ENCODE assay signal across 13 cellular contexts in genomic region chr10:75508814-75509306, GRCh38.
DNase-seq lines count a peak whose midpoint lies in the region; ATAC-seq and TF ChIP-seq lines count a peak whose summit lies in the region.
"Had no signal": no experiment of that assay in that cellular context is flagged by ENCODE, and none has a peak within 500 bp of the region (broad histone marks: within the 10 kb centered on the region; RNA-seq: fewer than 3 reads in every experiment).

No MANE protein-coding gene starts in this region.

- H3K9me3 Mint-ChIP-seq in chondrocyte (ENCODE audit: low read depth) (no peaks in the 10 kb centered on the region), osteocyte (ENCODE audit: unreplicated experiment) (no peaks in the 10 kb centered on the region)
- H3K9me3 Mint-ChIP-seq: activated B cell treated with CpG ODN at 0.5 μM for 24 hours; activated T-cell treated with anti-CD3 and anti-CD28 coated beads, Interleukin-2, amount 50 U/mL, for 4 hours; CD4-positive, alpha-beta T cell had no signal

- H3K4me1 ChIP-seq in trophoblast cell (ENCODE audit: control insufficient read depth in 1 of 2, insufficient read depth in 2 of 2, low read length in 2 of 2), result peaks cover 2 to 4% of the 10 kb centered on the region in 2 experiments
- H3K4me1 ChIP-seq in tibial nerve, result peaks cover 0 to 39% (median 5%) of the 10 kb centered on the region in 4 donors

- no CpG with 5 or more reads among the region's 7 CpGs for WGBS in trophoblast cell (ENCODE audit: extremely low coverage, insufficient coverage, insufficient read length)
- WGBS in tibial nerve, 2 donors, result 60 to 65% methylated on average over 7 of the region's 7 CpGs

- H3K4me3 ChIP-seq in GM12865 (ENCODE audit: low read depth, low read length) (no peak overlapping the region), trophoblast cell (ENCODE audit: low read depth, low read length) (no peak overlapping the region), tibial nerve (no peak overlapping the region)

- DNase-seq in GM12865 (ENCODE audit: low read depth) (peak; percentile 34), NCI-H69 (lab: John Stamatoyannopoulos, UW) (peak; percentile 75), chondrocyte (ENCODE audit: low spot score) (no peak), trophoblast cell (no peak), osteocyte (ENCODE audit: extremely low spot score, unreplicated experiment) (no peak), Right ventricle myocardium inferior (ENCODE audit: missing footprints) (no peak), tibial nerve (ENCODE audit: low spot score in 2 of 2) (no peak)
- no peak for DNase-seq in activated CD4-positive, CD25-positive, alpha-beta regulatory T cell (lab: John Stamatoyannopoulos, UW)
- DNase-seq: activated B cell treated with CpG ODN at 0.5 μM for 24 hours; activated T-cell treated with anti-CD3 and anti-CD28 coated beads, Interleukin-2, amount 50 U/mL, for 4 hours; CD4-positive, alpha-beta T cell; NCI-H82 had no signal

- H4K12ac ChIP-seq in trophoblast cell (ENCODE audit: low read depth, low read length), result no peak overlapping the region

- peaks cover 25% of the 10 kb centered on the region for H3K4me1 Mint-ChIP-seq in chondrocyte (ENCODE audit: low read depth)
- H3K4me1 Mint-ChIP-seq in osteocyte (ENCODE audit: unreplicated experiment), result no peaks in the 10 kb centered on the region
- H3K4me1 Mint-ChIP-seq: activated B cell treated with CpG ODN at 0.5 μM for 24 hours had no signal

- no peak overlapping the region for H2BK120ac ChIP-seq in trophoblast cell (ENCODE audit: insufficient read depth, low read length, poor library complexity)

- no peak overlapping the region for H3K4me2 ChIP-seq in trophoblast cell (ENCODE audit: low read length)

- H3K9ac ChIP-seq in trophoblast cell (ENCODE audit: low read length), result no peak overlapping the region

- H4K91ac ChIP-seq in trophoblast cell (ENCODE audit: low read depth, low read length), result no peak overlapping the region

- no peak overlapping the region for H3K14ac ChIP-seq in trophoblast cell (ENCODE audit: low read length)

- no peak overlapping the region for H3K23ac ChIP-seq in trophoblast cell (ENCODE audit: low read length)

- no peak overlapping the region for H2AFZ ChIP-seq in trophoblast cell (ENCODE audit: insufficient read depth, low read length, poor library complexity)

- peak overlapping the region; percentile 46 for H3K27ac ChIP-seq in trophoblast cell (ENCODE audit: low read depth, low read length)
- H3K27ac ChIP-seq in tibial nerve, result no peak overlapping the region

- no peaks in the 10 kb centered on the region for H3K79me1 ChIP-seq in trophoblast cell (ENCODE audit: low read length)

- TF ChIP-seq POLR2A in tibial nerve (IDR thresholded peaks at IDR 0.05), result no peak

- H3K27me3 ChIP-seq in trophoblast cell (ENCODE audit: insufficient read depth, low read length) (peaks cover 2% of the 10 kb centered on the region), tibial nerve (no peaks in the 10 kb centered on the region)

- H2AK5ac ChIP-seq in trophoblast cell (ENCODE audit: low read length), result no peak overlapping the region

- TF ChIP-seq CTCF in GM12865 (IDR thresholded peaks at IDR 0.05; ENCODE audit: insufficient read depth, low read depth, low read length, missing control alignments) (no peak), chondrocyte (IDR thresholded peaks at IDR 0.05) (no peak), osteocyte (IDR thresholded peaks at IDR 0.05) (no peak), tibial nerve (IDR thresholded peaks at IDR 0.05) (no peak)

- H3K4ac ChIP-seq in trophoblast cell (ENCODE audit: low read depth, low read length), result no peak overlapping the region

- no peak for TF ChIP-seq EP300 in tibial nerve (IDR thresholded peaks at IDR 0.05)

- intact Hi-C loops in Right ventricle myocardium inferior (cut with DNase I), result no loop called here

- peaks cover 3% of the 10 kb centered on the region for H3K36me3 Mint-ChIP-seq in chondrocyte (ENCODE audit: low read depth)
- H3K36me3 Mint-ChIP-seq in osteocyte (ENCODE audit: unreplicated experiment), result no peaks in the 10 kb centered on the region

- H3K79me2 ChIP-seq in trophoblast cell (ENCODE audit: control insufficient read depth, insufficient read depth, low read length, poor library complexity), result no peaks in the 10 kb centered on the region

- no peak overlapping the region for H4K8ac ChIP-seq in trophoblast cell (ENCODE audit: low read depth, low read length)

- no peak overlapping the region for H2BK5ac ChIP-seq in trophoblast cell (ENCODE audit: low read depth, low read length, poor library complexity)

- H3K27ac Mint-ChIP-seq in chondrocyte (ENCODE audit: unreplicated experiment) (peak overlapping the region; percentile 19), osteocyte (ENCODE audit: unreplicated experiment) (no peak overlapping the region)
- H3K27ac Mint-ChIP-seq: activated B cell treated with CpG ODN at 0.5 μM for 24 hours; CD4-positive, alpha-beta T cell had no signal

- no peak overlapping the region for H2BK12ac ChIP-seq in trophoblast cell (ENCODE audit: low read length)

- no peak for ATAC-seq in Right ventricle myocardium inferior
- ATAC-seq: activated T-cell treated with anti-CD3 and anti-CD28 coated beads, Interleukin-2, amount 50 U/mL, for 4 hours; sciatic nerve had no signal

- H3K18ac ChIP-seq in trophoblast cell (ENCODE audit: low read length), result no peak overlapping the region

- H3K27me3 Mint-ChIP-seq in chondrocyte (ENCODE audit: low read depth) (peaks cover 29% of the 10 kb centered on the region), osteocyte (ENCODE audit: unreplicated experiment) (peaks cover 42% of the 10 kb centered on the region)

- no peaks in the 10 kb centered on the region for H3K9me3 ChIP-seq in trophoblast cell (ENCODE audit: insufficient read depth, low read depth, low read length)
- no peaks in the 10 kb centered on the region for H3K9me3 ChIP-seq in tibial nerve

- H3K4me3 Mint-ChIP-seq in chondrocyte (ENCODE audit: unreplicated experiment) (no peak overlapping the region), osteocyte (ENCODE audit: unreplicated experiment) (no peak overlapping the region)
- H3K4me3 Mint-ChIP-seq: activated B cell treated with CpG ODN at 0.5 μM for 24 hours; activated T-cell treated with anti-CD3 and anti-CD28 coated beads, Interleukin-2, amount 50 U/mL, for 4 hours; CD4-positive, alpha-beta T cell had no signal

- H3K36me3 ChIP-seq in trophoblast cell (ENCODE audit: control insufficient read depth in 1 of 2, insufficient read depth in 2 of 2, low read length in 2 of 2) (no peaks in the 10 kb centered on the region), tibial nerve (no peaks in the 10 kb centered on the region)

Comparison
In these comparisons a context has a peak if more than half of its experiments do, and no peak if none do; other contexts are left out.
1. DNase-seq: peak in GM12865 (single experiment) and NCI-H69 (single experiment); none in chondrocyte (single experiment), trophoblast cell (0 of 2), osteocyte (single experiment), Right ventricle myocardium inferior (single experiment), tibial nerve (0 of 2) and activated CD4-positive, CD25-positive, alpha-beta regulatory T cell (0 of 4).